In genomic region chr19:44723299-44723951, GRCh38 we compare ENCODE assay signal across 9 cellular contexts. TPM values are rescaled to one million over a fixed set of nuclear protein-coding genes. Genes with fewer than 3 reads are reported as not detected.
A peak's percentile ranks its signal among the peaks of the same experiment; 100 is the strongest.
DNase-seq lines count a peak whose midpoint lies in the region; ATAC-seq, FAIRE-seq and TF ChIP-seq lines count a peak whose summit lies in the region.
"Had no signal": no experiment of that assay in that cellular context is flagged by ENCODE, and none has a peak within 500 bp of the region (broad histone marks: within the 10 kb centered on the region; RNA-seq: fewer than 3 reads in every experiment).

No MANE protein-coding gene starts in this region.

- peak; percentile 33 for ATAC-seq in HG02759 (IDR thresholded peaks at IDR 0.05; ENCODE audit: unreplicated experiment)
- ATAC-seq in mucosa of descending colon, result peak; percentile 14

- H3K9me3 ChIP-seq in mucosa of descending colon, result no peaks in the 10 kb centered on the region

- DNase-seq in GM12891 (ENCODE audit: insufficient read length, low spot score), result no peak
- DNase-seq in mucosa of descending colon, result peak in 1 of 3 donors; percentile 62
- no peak for DNase-seq in ureter (ENCODE audit: low spot score)
- no peak for DNase-seq in foreskin fibroblast
- no peak for DNase-seq in COR-L47 (lab: John Stamatoyannopoulos, UW)
- DNase-seq in NCI-H2196 treated with DMSO at 0.1 percent for 48 hours (lab: John Stamatoyannopoulos, UW; ENCODE audit: unreplicated experiment), result no peak
- DNase-seq: NCI-H187 treated with DMSO at 0.1 percent for 48 hours had no signal

- intact Hi-C loops in mucosa of descending colon (cut with DNase I, micrococcal nuclease), result loop anchor here (2.0 to 5.0 kb wide), 2 partner anchors 47 to 49 kb away; no protein-coding TSS in a partner anchor

- no peaks in the 10 kb centered on the region for H3K36me3 ChIP-seq in mucosa of descending colon (ENCODE audit: low read depth)

- no peak for TF ChIP-seq POLR2A in GM12891 (IDR thresholded peaks at IDR 0.05; ENCODE audit: low read depth, low read length)

- peaks cover 39% of the 10 kb centered on the region for H3K4me1 ChIP-seq in mucosa of descending colon (ENCODE audit: low read depth)

- H3K4me3 ChIP-seq in mucosa of descending colon, result no peak overlapping the region
- no peak overlapping the region for H3K4me3 ChIP-seq in foreskin fibroblast (ENCODE audit: low read depth in 1 of 2, low read length in 2 of 2)

- peak overlapping the region; percentile 55; the same call in 1 of the 2 replicates for H3K27ac ChIP-seq in VCaP

- peak; percentile 23 for FAIRE-seq in GM12891 (lab: Jason Lieb, UNC)

- TF ChIP-seq CTCF in VCaP (conservative IDR thresholded peaks at IDR 0.05), result no peak
- TF ChIP-seq CTCF in mucosa of descending colon (IDR thresholded peaks at IDR 0.05), result no peak
- TF ChIP-seq CTCF in foreskin fibroblast (IDR thresholded peaks at IDR 0.05; ENCODE audit: low read depth, low read length), result no peak

TF ChIP-seq in GM12891, 5 proteins besides CTCF, POLR2A, EP300 and RAD21:
- TF ChIP-seq POU2F2 (IDR thresholded peaks at IDR 0.05; ENCODE audit: low read depth, low read length), result no peak; the same call in 1 of the 2 replicates
- TF ChIP-seq SPI1 (IDR thresholded peaks at IDR 0.05; ENCODE audit: low read depth, low read length), result peak; percentile 66
TF ChIP-seq in GM12891: peak in this region for 1.

RNA-seq across cellular contexts. Expression of gene CEACAM16, which starts 24.5 kb away (rescaled TPM):
- polyA plus RNA-seq in GM12891 (2012; ENCODE audit: low read depth, missing spikeins), result 0.05 TPM
- total RNA-seq in mucosa of descending colon, result under 1 TPM in 1 of 3 donors, not detected in 2; 0.17 TPM
- total RNA-seq in ureter, result not detected

RNA-seq across cellular contexts. Expression of gene BCL3, which starts 25.1 kb away (rescaled TPM):
- polyA plus RNA-seq in GM12891 (2012; ENCODE audit: low read depth, missing spikeins), result 16.1 TPM
- total RNA-seq in mucosa of descending colon, result 100 to 1,000 TPM in 1 of 3 donors, 10 to 100 TPM in 2; 78.9 to 145 (median 90.6) TPM
- 68.4 TPM for total RNA-seq in ureter

RNA-seq across cellular contexts. Expression of gene CEACAM19, which starts 52.1 kb away (rescaled TPM):
- polyA plus RNA-seq in GM12891 (2012; ENCODE audit: low read depth, missing spikeins), result 0.22 TPM
- total RNA-seq in mucosa of descending colon, result 1 to 10 TPM; 5.8 to 8.0 (median 6.9) TPM
- total RNA-seq in ureter, result 4.5 TPM

RNA-seq across cellular contexts. Expression of gene CBLC, which starts 54.3 kb away (rescaled TPM):
- polyA plus RNA-seq in GM12891 (2012; ENCODE audit: low read depth, missing spikeins), result not detected
- total RNA-seq in mucosa of descending colon (10 to 100 TPM; 36.5 to 92.6 (median 59.1) TPM), ureter (49.5 TPM)
